Comparison of ENCODE assay signal across 32 cellular contexts in genomic region chr1:54766726-54767125, GRCh38. TPM values are rescaled to one million over a fixed set of nuclear protein-coding genes. Genes with fewer than 3 reads are reported as not detected.
DNase-seq lines count a peak whose midpoint lies in the region; ATAC-seq and TF ChIP-seq lines count a peak whose summit lies in the region.
"Had no signal": no experiment of that assay in that cellular context is flagged by ENCODE, and none has a peak within 500 bp of the region (broad histone marks: within the 10 kb centered on the region; RNA-seq: fewer than 3 reads in every experiment).

No MANE protein-coding gene starts in this region.

- DNase-seq in DND-41 (no peak), NCI-H1436 treated with DMSO at 0.1 percent for 48 hours (lab: John Stamatoyannopoulos, UW) (peak; percentile 50), adrenal gland (no peak), H4 (ENCODE audit: low spot score) (no peak), NCI-H2081 treated with DMSO at 0.1 percent for 48 hours (lab: John Stamatoyannopoulos, UW) (no peak)
- no peak for DNase-seq in effector memory CD8-positive, alpha-beta T cell
- DNase-seq: activated CD4-positive, alpha-beta T cell treated with anti-CD3 and anti-CD28 coated beads, Interleukin-2, amount 50 U/mL, for 48 hours; activated CD4-positive, CD25-positive, alpha-beta regulatory T cell treated with anti-CD3 and anti-CD28 coated beads, Interleukin-2, amount 50 U/mL, for 72 hours; activated T-cell treated with anti-CD3 and anti-CD28 coated beads, Interleukin-2, amount 50 U/mL, for 72 hours; Caco-2; colonic mucosa; DMS79; effector CD8-positive, alpha-beta T cell; GDM1; KG1; left ventricle myocardium superior; MG63; naive B cell; NCI-H1694; NCI-H524 treated with DMSO at 0.1 percent for 48 hours; ovary; Peyer's patch; retina; SIG-M5; stimulated activated naive CD4-positive, alpha-beta T cell had no signal

- TF ChIP-seq CTCF in DND-41 (IDR thresholded peaks at IDR 0.05; ENCODE audit: borderline replicate concordance, extremely low read depth, low read length, poor library complexity, severe bottlenecking) (no peak), nephron (IDR thresholded peaks at IDR 0.05; ENCODE audit: unreplicated experiment in 3 of 3) (no peak), adrenal gland (IDR thresholded peaks at IDR 0.05) (no peak)

- H3K4me1 ChIP-seq in DND-41 (ENCODE audit: insufficient read depth, low read length) (peaks cover 19% of the 10 kb centered on the region), adrenal gland (replicated peaks in 1 of 2) (peaks cover 4 to 13% of the 10 kb centered on the region in 2 donors)
- H3K4me1 ChIP-seq: Caco-2, colonic mucosa had no signal

- H3K27ac Mint-ChIP-seq in effector memory CD8-positive, alpha-beta T cell, result peak overlapping the region; percentile 53 to 66
- peak overlapping the region; percentile 61 to 80 (median 71) for H3K27ac Mint-ChIP-seq in nephron
- H3K27ac Mint-ChIP-seq: activated T-cell treated with anti-CD3 and anti-CD28 coated beads, Interleukin-2, amount 50 U/mL, for 72 hours; GM23338; T-helper 2 cell treated with Interferon-gamma antibody and Interleukin-4, amounts not matched to agents 5 μg/mL and 100 μg/mL, for 36 hours had no signal

- H3K9me3 ChIP-seq in DND-41 (ENCODE audit: insufficient read depth, low read length, severe bottlenecking) (no peaks in the 10 kb centered on the region), adrenal gland (replicated peaks in 1 of 3) (no peaks in the 10 kb centered on the region)
- H3K9me3 ChIP-seq: BLaER1 treated with 17β-estradiol and CSF1 and Interleukin-3, amounts not matched to agents 10 nM and 100 nM; Caco-2; colonic mucosa; MG63; ovary; Peyer's patch had no signal

- H3K4me2 ChIP-seq in DND-41 (ENCODE audit: insufficient read depth, low read length), result no peak overlapping the region
- H3K4me2 ChIP-seq: GM23338 had no signal

- H3K9me3 Mint-ChIP-seq in effector memory CD8-positive, alpha-beta T cell, result no peaks in the 10 kb centered on the region
- H3K9me3 Mint-ChIP-seq in nephron, result no peaks in the 10 kb centered on the region
- H3K9me3 Mint-ChIP-seq: activated T-cell treated with anti-CD3 and anti-CD28 coated beads, Interleukin-2, amount 50 U/mL, for 72 hours; GM23338; naive B cell; T-helper 2 cell treated with Interferon-gamma antibody and Interleukin-4, amounts not matched to agents 5 μg/mL and 100 μg/mL, for 36 hours had no signal

- WGBS in adrenal gland, 4 donors, result 28 to 40% (median 36%) methylated on average over 4 of the region's 4 CpGs

- H3K4me1 Mint-ChIP-seq in effector memory CD8-positive, alpha-beta T cell (ENCODE audit: low read depth in 2 of 2), result peaks cover 11 to 14% of the 10 kb centered on the region in 2 donors
- H3K4me1 Mint-ChIP-seq in nephron, result peaks cover 24% of the 10 kb centered on the region

- no peaks in the 10 kb centered on the region for H4K20me1 ChIP-seq in DND-41 (ENCODE audit: insufficient read depth, low read length)
- H4K20me1 ChIP-seq: BLaER1 treated with 17β-estradiol and CSF1 and Interleukin-3, amounts not matched to agents 10 nM and 100 nM had no signal

- H3K27me3 ChIP-seq in DND-41 (ENCODE audit: insufficient read depth, low read length, poor library complexity) (no peaks in the 10 kb centered on the region), adrenal gland (no peaks in the 10 kb centered on the region)
- H3K27me3 ChIP-seq: BLaER1 treated with 17β-estradiol and CSF1 and Interleukin-3, amounts not matched to agents 10 nM and 100 nM; colonic mucosa; MG63; ovary; Peyer's patch had no signal

- H3K36me3 Mint-ChIP-seq in effector memory CD8-positive, alpha-beta T cell (ENCODE audit: insufficient read depth), result peaks cover 6% of the 10 kb centered on the region
- H3K36me3 Mint-ChIP-seq in nephron (ENCODE audit: low read depth), result no peaks in the 10 kb centered on the region
- H3K36me3 Mint-ChIP-seq: naive B cell had no signal

- H3K36me3 ChIP-seq in DND-41 (ENCODE audit: insufficient read depth, low read length), result no peaks in the 10 kb centered on the region; the same call in 1 of the 2 replicates
- no peaks in the 10 kb centered on the region for H3K36me3 ChIP-seq in adrenal gland (replicated peaks in 1 of 2)
- H3K36me3 ChIP-seq: BLaER1 treated with 17β-estradiol and CSF1 and Interleukin-3, amounts not matched to agents 10 nM and 100 nM; colonic mucosa; MG63; ovary; Peyer's patch had no signal

- H3K27me3 Mint-ChIP-seq in effector memory CD8-positive, alpha-beta T cell, result no peaks in the 10 kb centered on the region
- H3K27me3 Mint-ChIP-seq in nephron (ENCODE audit: low read depth), result peaks cover 9% of the 10 kb centered on the region

- H3K4me3 ChIP-seq in DND-41 (ENCODE audit: low read depth in 1 of 2, low read length in 2 of 2) (no peak overlapping the region), adrenal gland (no peak overlapping the region)
- H3K4me3 ChIP-seq: BLaER1 treated with 17β-estradiol and CSF1 and Interleukin-3, amounts not matched to agents 10 nM and 100 nM; colonic mucosa; GM23338; MG63; ovary; Peyer's patch; skin epidermis had no signal

- intact Hi-C loops in adrenal gland (cut with DNase I), result no loop called here

- H2AFZ ChIP-seq in DND-41 (ENCODE audit: low read depth, low read length), result peak overlapping the region; percentile 16; the same call in 1 of the 2 replicates

- no peak overlapping the region for H3K9ac ChIP-seq in DND-41 (ENCODE audit: low read depth, low read length)
- H3K9ac ChIP-seq: BLaER1 treated with 17β-estradiol and CSF1 and Interleukin-3, amounts not matched to agents 10 nM and 100 nM had no signal

- TF ChIP-seq POLR2A in adrenal gland (IDR thresholded peaks at IDR 0.05), result no peak

- peaks cover 17% of the 10 kb centered on the region for H3K79me2 ChIP-seq in DND-41 (ENCODE audit: insufficient read depth, low read length)

- H3K27ac ChIP-seq in DND-41 (ENCODE audit: low read length) (no peak overlapping the region), adrenal gland (no peak overlapping the region)
- H3K27ac ChIP-seq: BLaER1 treated with 17β-estradiol and CSF1 and Interleukin-3, amounts not matched to agents 10 nM and 100 nM; colonic mucosa; ovary; Peyer's patch; skin epidermis had no signal

- no peak overlapping the region for H3K4me3 Mint-ChIP-seq in effector memory CD8-positive, alpha-beta T cell
- peak overlapping the region; percentile 7 to 43 (median 21) for H3K4me3 Mint-ChIP-seq in nephron
- H3K4me3 Mint-ChIP-seq: GM23338; T-helper 2 cell treated with Interferon-gamma antibody and Interleukin-4, amounts not matched to agents 5 μg/mL and 100 μg/mL, for 36 hours had no signal

- ATAC-seq in DND-41 (ENCODE audit: insufficient read depth, low read depth) (no peak), GM21529 (IDR thresholded peaks at IDR 0.05; ENCODE audit: unreplicated experiment) (no peak)
- no peak for ATAC-seq in effector memory CD8-positive, alpha-beta T cell (replicated peaks)
- ATAC-seq: activated T-cell treated with anti-CD3 and anti-CD28 coated beads, Interleukin-2, amount 50 U/mL, for 72 hours; GM23338; left ventricle myocardium superior had no signal

RNA-seq across cellular contexts. Expression of gene PARS2, which starts 2.4 kb away (rescaled TPM):
- total RNA-seq in adrenal gland, result 1 to 10 TPM; 3.8 to 8.9 (median 7.5) TPM
- polyA plus RNA-seq in adrenal gland, result 1 to 10 TPM; 1.2 to 7.6 (median 1.4) TPM
- total RNA-seq in H4 (2014; rRNA removed; shearing (Covaris generic)), result 6.1 and 7.0 TPM in 2 replicates

RNA-seq across cellular contexts. Expression of gene TTC22, which starts 34.4 kb away (rescaled TPM):
- total RNA-seq in adrenal gland, result 1 to 10 TPM in 6 of 8 donors, under 1 TPM in 2; 0.09 to 2.3 (median 1.7) TPM
- 1 to 10 TPM in 2 of 3 donors, under 1 TPM in 1; 0.81 to 2.3 (median 2.0) TPM for polyA plus RNA-seq in adrenal gland
- total RNA-seq in H4 (2014; rRNA removed; shearing (Covaris generic)), result not detected in 2 replicates
- total RNA-seq: astrocyte had no signal

RNA-seq across cellular contexts. Expression of gene TTC4, which starts 51.1 kb away (rescaled TPM):
- total RNA-seq in adrenal gland, result 10 to 100 TPM in 7 of 8 donors, 1 to 10 TPM in 1; 7.0 to 29.8 (median 18.6) TPM
- 10 to 100 TPM; 15.4 to 59.9 (median 15.8) TPM for polyA plus RNA-seq in adrenal gland
- 47.8 and 52.9 TPM in 2 replicates for total RNA-seq in H4 (2014; rRNA removed; shearing (Covaris generic))

Comparison
In these comparisons a context has a peak if more than half of its experiments do, and no peak if none do; other contexts are left out.
1. H3K4me3 Mint-ChIP-seq: peak in nephron (3 of 3); none in effector memory CD8-positive, alpha-beta T cell (0 of 2).